ENCODE assay signal across 1 cellular context in the genomic region with DNA sequence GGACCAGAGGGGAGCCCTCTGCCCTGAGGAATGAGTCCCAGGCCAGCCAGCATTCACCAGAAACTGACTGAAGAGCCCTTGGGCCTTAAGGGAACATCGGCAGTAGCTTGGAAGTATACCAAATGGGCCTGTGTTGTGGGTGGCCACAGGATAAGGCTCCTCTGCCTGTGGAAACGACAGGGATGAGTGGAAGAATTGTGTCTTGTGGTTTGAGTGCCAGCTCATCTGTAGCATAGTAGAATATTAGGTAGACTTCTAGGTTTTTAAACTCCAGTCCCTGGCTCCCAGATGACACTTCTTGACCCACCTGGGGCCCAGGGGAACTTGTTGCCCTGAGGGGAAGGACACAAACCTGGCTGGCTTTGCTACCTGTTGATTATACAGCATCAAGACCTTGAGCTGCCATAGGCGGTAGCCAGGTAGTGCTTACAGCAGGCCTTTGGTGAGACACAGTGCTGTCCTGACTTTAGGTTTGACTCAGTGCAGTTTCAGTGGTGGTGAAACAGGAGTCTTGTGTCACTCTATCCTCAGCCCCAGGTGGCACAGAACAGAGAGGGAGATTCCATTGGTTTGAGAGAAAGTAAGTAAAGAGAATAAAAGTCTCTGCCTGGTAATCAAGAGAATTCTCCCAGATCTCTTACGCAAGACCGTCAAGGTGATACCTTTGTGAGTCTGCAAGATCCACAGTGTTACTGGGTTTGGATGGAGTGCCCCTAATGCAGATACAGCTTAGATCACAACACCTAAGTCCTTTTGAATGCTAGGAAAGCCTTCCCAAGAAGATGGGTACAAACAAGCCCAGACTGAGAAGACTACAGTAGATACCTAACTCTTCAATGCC.
TF ChIP-seq lines count a peak whose summit lies in the region.

No MANE protein-coding gene starts in this region.

TF ChIP-seq in GM12878, 131 proteins besides CTCF, POLR2A, EP300 and RAD21 (continued from another document and continues in another):
- TF ChIP-seq, protein P1, sequence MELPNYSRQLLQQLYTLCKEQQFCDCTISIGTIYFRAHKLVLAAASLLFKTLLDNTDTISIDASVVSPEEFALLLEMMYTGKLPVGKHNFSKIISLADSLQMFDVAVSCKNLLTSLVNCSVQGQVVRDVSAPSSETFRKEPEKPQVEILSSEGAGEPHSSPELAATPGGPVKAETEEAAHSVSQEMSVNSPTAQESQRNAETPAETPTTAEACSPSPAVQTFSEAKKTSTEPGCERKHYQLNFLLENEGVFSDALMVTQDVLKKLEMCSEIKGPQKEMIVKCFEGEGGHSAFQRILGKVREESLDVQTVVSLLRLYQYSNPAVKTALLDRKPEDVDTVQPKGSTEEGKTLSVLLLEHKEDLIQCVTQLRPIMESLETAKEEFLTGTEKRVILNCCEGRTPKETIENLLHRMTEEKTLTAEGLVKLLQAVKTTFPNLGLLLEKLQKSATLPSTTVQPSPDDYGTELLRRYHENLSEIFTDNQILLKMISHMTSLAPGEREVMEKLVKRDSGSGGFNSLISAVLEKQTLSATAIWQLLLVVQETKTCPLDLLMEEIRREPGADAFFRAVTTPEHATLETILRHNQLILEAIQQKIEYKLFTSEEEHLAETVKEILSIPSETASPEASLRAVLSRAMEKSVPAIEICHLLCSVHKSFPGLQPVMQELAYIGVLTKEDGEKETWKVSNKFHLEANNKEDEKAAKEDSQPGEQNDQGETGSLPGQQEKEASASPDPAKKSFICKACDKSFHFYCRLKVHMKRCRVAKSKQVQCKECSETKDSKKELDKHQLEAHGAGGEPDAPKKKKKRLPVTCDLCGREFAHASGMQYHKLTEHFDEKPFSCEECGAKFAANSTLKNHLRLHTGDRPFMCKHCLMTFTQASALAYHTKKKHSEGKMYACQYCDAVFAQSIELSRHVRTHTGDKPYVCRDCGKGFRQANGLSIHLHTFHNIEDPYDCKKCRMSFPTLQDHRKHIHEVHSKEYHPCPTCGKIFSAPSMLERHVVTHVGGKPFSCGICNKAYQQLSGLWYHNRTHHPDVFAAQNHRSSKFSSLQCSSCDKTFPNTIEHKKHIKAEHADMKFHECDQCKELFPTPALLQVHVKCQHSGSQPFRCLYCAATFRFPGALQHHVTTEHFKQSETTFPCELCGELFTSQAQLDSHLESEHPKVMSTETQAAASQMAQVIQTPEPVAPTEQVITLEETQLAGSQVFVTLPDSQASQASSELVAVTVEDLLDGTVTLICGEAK (IDR thresholded peaks at IDR 0.05; ENCODE audit: borderline replicate concordance): no peak
- TF ChIP-seq TCF12 (IDR thresholded peaks at IDR 0.05; ENCODE audit: low read depth, low read length) (peak; percentile 59; the same call in 1 of the 2 replicates), ESRRA (IDR thresholded peaks at IDR 0.05; ENCODE audit: low read length) (no peak), BMI1 (IDR thresholded peaks at IDR 0.05; ENCODE audit: borderline replicate concordance) (no peak), BRCA1 (IDR thresholded peaks at IDR 0.05; ENCODE audit: low read depth, low read length) (no peak), MXI1 (IDR thresholded peaks at IDR 0.05; ENCODE audit: low read depth, low read length) (no peak), MTA3 (IDR thresholded peaks at IDR 0.05; ENCODE audit: borderline replicate concordance, low read length) (0 out of 2 replicates have a peak, but pooled peaks have one; percentile 57), SMAD1 (IDR thresholded peaks at IDR 0.05; ENCODE audit: low read depth, partially characterized antibody) (no peak), EZH2 (IDR thresholded peaks at IDR 0.05; ENCODE audit: borderline replicate concordance, control insufficient read depth, low read depth, low read length) (no peak), MEF2A (IDR thresholded peaks at IDR 0.05; ENCODE audit: insufficient read depth, low read depth, low read length) (no peak), PML (IDR thresholded peaks at IDR 0.05; ENCODE audit: low read length) (no peak), SRF (IDR thresholded peaks at IDR 0.05; ENCODE audit: low read depth in 2 of 2, low read length in 2 of 2) (no peak), IKZF2 (IDR thresholded peaks at IDR 0.05) (no peak), DPF2 (IDR thresholded peaks at IDR 0.05) (no peak), YBX1 (IDR thresholded peaks at IDR 0.05) (no peak), FOXM1 (IDR thresholded peaks at IDR 0.05; ENCODE audit: low read depth, low read length) (peak; percentile 61; the same call in 1 of the 2 replicates), MYB (IDR thresholded peaks at IDR 0.05; ENCODE audit: borderline replicate concordance, low read depth, low read length) (no peak), TAF1 (IDR thresholded peaks at IDR 0.05; ENCODE audit: borderline replicate concordance, low read depth, low read length) (no peak), SUPT20H (IDR thresholded peaks at IDR 0.05; ENCODE audit: borderline replicate concordance, control insufficient read depth, low read depth, low read length) (no peak), ZBED1 (IDR thresholded peaks at IDR 0.05; ENCODE audit: borderline replicate concordance) (peak; percentile 63; the same call in 1 of the 2 replicates), NFYA (IDR thresholded peaks at IDR 0.05; ENCODE audit: borderline replicate concordance, low read depth, low read length) (no peak), RB1 (IDR thresholded peaks at IDR 0.05; ENCODE audit: borderline replicate concordance) (no peak), BCL11A (IDR thresholded peaks at IDR 0.05; ENCODE audit: low read depth, low read length) (no peak), JUNB (IDR thresholded peaks at IDR 0.05) (peak; percentile 89)
- TF ChIP-seq, protein P2, sequence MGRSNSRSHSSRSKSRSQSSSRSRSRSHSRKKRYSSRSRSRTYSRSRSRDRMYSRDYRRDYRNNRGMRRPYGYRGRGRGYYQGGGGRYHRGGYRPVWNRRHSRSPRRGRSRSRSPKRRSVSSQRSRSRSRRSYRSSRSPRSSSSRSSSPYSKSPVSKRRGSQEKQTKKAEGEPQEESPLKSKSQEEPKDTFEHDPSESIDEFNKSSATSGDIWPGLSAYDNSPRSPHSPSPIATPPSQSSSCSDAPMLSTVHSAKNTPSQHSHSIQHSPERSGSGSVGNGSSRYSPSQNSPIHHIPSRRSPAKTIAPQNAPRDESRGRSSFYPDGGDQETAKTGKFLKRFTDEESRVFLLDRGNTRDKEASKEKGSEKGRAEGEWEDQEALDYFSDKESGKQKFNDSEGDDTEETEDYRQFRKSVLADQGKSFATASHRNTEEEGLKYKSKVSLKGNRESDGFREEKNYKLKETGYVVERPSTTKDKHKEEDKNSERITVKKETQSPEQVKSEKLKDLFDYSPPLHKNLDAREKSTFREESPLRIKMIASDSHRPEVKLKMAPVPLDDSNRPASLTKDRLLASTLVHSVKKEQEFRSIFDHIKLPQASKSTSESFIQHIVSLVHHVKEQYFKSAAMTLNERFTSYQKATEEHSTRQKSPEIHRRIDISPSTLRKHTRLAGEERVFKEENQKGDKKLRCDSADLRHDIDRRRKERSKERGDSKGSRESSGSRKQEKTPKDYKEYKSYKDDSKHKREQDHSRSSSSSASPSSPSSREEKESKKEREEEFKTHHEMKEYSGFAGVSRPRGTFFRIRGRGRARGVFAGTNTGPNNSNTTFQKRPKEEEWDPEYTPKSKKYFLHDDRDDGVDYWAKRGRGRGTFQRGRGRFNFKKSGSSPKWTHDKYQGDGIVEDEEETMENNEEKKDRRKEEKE (IDR thresholded peaks at IDR 0.05): no peak
- TF ChIP-seq, protein P3, sequence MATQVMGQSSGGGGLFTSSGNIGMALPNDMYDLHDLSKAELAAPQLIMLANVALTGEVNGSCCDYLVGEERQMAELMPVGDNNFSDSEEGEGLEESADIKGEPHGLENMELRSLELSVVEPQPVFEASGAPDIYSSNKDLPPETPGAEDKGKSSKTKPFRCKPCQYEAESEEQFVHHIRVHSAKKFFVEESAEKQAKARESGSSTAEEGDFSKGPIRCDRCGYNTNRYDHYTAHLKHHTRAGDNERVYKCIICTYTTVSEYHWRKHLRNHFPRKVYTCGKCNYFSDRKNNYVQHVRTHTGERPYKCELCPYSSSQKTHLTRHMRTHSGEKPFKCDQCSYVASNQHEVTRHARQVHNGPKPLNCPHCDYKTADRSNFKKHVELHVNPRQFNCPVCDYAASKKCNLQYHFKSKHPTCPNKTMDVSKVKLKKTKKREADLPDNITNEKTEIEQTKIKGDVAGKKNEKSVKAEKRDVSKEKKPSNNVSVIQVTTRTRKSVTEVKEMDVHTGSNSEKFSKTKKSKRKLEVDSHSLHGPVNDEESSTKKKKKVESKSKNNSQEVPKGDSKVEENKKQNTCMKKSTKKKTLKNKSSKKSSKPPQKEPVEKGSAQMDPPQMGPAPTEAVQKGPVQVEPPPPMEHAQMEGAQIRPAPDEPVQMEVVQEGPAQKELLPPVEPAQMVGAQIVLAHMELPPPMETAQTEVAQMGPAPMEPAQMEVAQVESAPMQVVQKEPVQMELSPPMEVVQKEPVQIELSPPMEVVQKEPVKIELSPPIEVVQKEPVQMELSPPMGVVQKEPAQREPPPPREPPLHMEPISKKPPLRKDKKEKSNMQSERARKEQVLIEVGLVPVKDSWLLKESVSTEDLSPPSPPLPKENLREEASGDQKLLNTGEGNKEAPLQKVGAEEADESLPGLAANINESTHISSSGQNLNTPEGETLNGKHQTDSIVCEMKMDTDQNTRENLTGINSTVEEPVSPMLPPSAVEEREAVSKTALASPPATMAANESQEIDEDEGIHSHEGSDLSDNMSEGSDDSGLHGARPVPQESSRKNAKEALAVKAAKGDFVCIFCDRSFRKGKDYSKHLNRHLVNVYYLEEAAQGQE (IDR thresholded peaks at IDR 0.05; ENCODE audit: low read depth, low read length): no peak
- TF ChIP-seq, protein P4, sequence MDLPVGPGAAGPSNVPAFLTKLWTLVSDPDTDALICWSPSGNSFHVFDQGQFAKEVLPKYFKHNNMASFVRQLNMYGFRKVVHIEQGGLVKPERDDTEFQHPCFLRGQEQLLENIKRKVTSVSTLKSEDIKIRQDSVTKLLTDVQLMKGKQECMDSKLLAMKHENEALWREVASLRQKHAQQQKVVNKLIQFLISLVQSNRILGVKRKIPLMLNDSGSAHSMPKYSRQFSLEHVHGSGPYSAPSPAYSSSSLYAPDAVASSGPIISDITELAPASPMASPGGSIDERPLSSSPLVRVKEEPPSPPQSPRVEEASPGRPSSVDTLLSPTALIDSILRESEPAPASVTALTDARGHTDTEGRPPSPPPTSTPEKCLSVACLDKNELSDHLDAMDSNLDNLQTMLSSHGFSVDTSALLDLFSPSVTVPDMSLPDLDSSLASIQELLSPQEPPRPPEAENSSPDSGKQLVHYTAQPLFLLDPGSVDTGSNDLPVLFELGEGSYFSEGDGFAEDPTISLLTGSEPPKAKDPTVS (IDR thresholded peaks at IDR 0.05; ENCODE audit: low read depth, low read length): no peak
- TF ChIP-seq, protein P5, sequence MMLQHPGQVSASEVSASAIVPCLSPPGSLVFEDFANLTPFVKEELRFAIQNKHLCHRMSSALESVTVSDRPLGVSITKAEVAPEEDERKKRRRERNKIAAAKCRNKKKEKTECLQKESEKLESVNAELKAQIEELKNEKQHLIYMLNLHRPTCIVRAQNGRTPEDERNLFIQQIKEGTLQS (IDR thresholded peaks at IDR 0.05; ENCODE audit: borderline replicate concordance, extremely low read depth, low read depth, low read length): no peak
- TF ChIP-seq, protein P6, sequence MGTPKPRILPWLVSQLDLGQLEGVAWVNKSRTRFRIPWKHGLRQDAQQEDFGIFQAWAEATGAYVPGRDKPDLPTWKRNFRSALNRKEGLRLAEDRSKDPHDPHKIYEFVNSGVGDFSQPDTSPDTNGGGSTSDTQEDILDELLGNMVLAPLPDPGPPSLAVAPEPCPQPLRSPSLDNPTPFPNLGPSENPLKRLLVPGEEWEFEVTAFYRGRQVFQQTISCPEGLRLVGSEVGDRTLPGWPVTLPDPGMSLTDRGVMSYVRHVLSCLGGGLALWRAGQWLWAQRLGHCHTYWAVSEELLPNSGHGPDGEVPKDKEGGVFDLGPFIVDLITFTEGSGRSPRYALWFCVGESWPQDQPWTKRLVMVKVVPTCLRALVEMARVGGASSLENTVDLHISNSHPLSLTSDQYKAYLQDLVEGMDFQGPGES (IDR thresholded peaks at IDR 0.05): no peak
- TF ChIP-seq, protein P7, sequence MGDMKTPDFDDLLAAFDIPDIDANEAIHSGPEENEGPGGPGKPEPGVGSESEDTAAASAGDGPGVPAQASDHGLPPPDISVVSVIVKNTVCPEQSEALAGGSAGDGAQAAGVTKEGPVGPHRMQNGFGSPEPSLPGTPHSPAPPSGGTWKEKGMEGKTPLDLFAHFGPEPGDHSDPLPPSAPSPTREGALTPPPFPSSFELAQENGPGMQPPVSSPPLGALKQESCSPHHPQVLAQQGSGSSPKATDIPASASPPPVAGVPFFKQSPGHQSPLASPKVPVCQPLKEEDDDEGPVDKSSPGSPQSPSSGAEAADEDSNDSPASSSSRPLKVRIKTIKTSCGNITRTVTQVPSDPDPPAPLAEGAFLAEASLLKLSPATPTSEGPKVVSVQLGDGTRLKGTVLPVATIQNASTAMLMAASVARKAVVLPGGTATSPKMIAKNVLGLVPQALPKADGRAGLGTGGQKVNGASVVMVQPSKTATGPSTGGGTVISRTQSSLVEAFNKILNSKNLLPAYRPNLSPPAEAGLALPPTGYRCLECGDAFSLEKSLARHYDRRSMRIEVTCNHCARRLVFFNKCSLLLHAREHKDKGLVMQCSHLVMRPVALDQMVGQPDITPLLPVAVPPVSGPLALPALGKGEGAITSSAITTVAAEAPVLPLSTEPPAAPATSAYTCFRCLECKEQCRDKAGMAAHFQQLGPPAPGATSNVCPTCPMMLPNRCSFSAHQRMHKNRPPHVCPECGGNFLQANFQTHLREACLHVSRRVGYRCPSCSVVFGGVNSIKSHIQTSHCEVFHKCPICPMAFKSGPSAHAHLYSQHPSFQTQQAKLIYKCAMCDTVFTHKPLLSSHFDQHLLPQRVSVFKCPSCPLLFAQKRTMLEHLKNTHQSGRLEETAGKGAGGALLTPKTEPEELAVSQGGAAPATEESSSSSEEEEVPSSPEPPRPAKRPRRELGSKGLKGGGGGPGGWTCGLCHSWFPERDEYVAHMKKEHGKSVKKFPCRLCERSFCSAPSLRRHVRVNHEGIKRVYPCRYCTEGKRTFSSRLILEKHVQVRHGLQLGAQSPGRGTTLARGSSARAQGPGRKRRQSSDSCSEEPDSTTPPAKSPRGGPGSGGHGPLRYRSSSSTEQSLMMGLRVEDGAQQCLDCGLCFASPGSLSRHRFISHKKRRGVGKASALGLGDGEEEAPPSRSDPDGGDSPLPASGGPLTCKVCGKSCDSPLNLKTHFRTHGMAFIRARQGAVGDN (IDR thresholded peaks at IDR 0.05): no peak
- TF ChIP-seq, protein P8, sequence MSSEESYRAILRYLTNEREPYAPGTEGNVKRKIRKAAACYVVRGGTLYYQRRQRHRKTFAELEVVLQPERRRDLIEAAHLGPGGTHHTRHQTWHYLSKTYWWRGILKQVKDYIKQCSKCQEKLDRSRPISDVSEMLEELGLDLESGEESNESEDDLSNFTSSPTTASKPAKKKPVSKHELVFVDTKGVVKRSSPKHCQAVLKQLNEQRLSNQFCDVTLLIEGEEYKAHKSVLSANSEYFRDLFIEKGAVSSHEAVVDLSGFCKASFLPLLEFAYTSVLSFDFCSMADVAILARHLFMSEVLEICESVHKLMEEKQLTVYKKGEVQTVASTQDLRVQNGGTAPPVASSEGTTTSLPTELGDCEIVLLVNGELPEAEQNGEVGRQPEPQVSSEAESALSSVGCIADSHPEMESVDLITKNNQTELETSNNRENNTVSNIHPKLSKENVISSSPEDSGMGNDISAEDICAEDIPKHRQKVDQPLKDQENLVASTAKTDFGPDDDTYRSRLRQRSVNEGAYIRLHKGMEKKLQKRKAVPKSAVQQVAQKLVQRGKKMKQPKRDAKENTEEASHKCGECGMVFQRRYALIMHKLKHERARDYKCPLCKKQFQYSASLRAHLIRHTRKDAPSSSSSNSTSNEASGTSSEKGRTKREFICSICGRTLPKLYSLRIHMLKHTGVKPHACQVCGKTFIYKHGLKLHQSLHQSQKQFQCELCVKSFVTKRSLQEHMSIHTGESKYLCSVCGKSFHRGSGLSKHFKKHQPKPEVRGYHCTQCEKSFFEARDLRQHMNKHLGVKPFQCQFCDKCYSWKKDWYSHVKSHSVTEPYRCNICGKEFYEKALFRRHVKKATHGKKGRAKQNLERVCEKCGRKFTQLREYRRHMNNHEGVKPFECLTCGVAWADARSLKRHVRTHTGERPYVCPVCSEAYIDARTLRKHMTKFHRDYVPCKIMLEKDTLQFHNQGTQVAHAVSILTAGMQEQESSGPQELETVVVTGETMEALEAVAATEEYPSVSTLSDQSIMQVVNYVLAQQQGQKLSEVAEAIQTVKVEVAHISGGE (CRISPR knock-in tag; IDR thresholded peaks at IDR 0.05): no peak
